1 cellular context compared by ENCODE assay signal in genomic region chrX:100635989-100636320, GRCh38.
TF ChIP-seq lines count a peak whose summit lies in the region.

No MANE protein-coding gene starts in this region.

TF ChIP-seq in IMR-90, 13 proteins besides CTCF, POLR2A, EP300 and RAD21:
- TF ChIP-seq RFX5 (IDR thresholded peaks at IDR 0.05; ENCODE audit: low read depth, low read length) (no peak), CHD1 (IDR thresholded peaks at IDR 0.05; ENCODE audit: low read depth, low read length) (no peak), ELK1 (IDR thresholded peaks at IDR 0.05; ENCODE audit: borderline replicate concordance, low read depth, low read length) (no peak), BHLHE40 (IDR thresholded peaks at IDR 0.05; ENCODE audit: low read depth, low read length) (no peak), CEBPB (IDR thresholded peaks at IDR 0.05; ENCODE audit: low read depth, low read length) (no peak), MXI1 (IDR thresholded peaks at IDR 0.05; ENCODE audit: borderline replicate concordance, low read depth, low read length) (no peak), MAZ (IDR thresholded peaks at IDR 0.05; ENCODE audit: borderline replicate concordance, low read depth, low read length) (no peak), MAFK (IDR thresholded peaks at IDR 0.05; ENCODE audit: low read depth, low read length) (no peak), USF2 (IDR thresholded peaks at IDR 0.05; ENCODE audit: low read depth, low read length) (no peak), RCOR1 (IDR thresholded peaks at IDR 0.05; ENCODE audit: insufficient replicate concordance, low read length) (no peak), SMC3 (IDR thresholded peaks at IDR 0.05; ENCODE audit: low read depth, low read length) (no peak), NFE2L2 (IDR thresholded peaks at IDR 0.05; ENCODE audit: low read depth, low read length) (no peak), FOS (IDR thresholded peaks at IDR 0.05; ENCODE audit: low read depth, low read length) (no peak)
